12 cellular contexts compared by ENCODE assay signal in the genomic region with DNA sequence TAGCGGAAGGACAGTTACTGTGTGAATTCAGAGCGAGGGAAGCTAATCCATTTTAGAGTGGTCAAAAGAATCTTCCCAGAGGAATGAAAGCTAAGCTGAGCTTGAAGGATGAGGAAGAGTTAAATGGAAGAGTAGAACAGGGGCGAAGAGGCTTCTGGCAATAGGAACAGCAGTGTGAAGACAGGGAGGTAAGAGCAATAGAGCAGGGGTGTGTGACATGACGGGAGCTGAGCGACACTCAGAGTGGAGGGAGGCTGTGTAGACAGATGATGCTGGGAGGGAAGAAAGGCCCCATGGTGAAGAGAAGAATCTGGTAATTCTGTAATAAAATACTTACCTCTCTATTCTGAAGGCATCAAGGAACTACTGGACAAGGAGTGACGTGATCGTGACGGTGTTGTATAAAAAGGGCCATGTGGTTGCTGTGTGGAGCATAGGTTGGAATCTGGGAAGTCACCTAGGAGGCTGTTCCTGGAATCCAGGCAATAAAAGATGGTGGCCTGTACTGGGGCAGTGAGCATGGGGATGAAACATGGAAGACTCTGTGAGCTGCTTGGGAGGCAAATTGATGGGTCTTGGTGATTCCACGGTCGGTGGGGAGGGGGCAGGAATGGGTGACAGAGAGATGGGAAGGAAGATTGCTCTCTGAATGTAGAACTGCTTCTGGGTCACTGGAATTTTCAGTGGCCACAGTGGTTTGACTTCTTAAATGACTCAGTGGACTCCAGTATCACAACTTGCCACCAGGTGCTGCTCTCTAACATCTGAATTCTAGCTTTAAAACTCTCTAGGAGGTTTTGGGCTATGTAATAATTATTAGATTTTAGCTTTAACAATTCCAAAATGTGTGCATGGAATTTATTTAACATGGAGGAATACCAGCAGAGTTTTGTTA.
DNase-seq lines count a peak whose midpoint lies in the region; ATAC-seq and TF ChIP-seq lines count a peak whose summit lies in the region.
"Had no signal": no experiment of that assay in that cellular context is flagged by ENCODE, and none has a peak within 500 bp of the region (broad histone marks: within the 10 kb centered on the region; RNA-seq: fewer than 3 reads in every experiment).

No MANE protein-coding gene starts in this region.

- H3K4me1 ChIP-seq in BE2C = no peaks in the 10 kb centered on the region
- H3K4me1 ChIP-seq in breast epithelium = no peaks in the 10 kb centered on the region

- TF ChIP-seq CTCF in BE2C (IDR thresholded peaks at IDR 0.05; ENCODE audit: low read depth, low read length) (peak; percentile 20; the same call in 1 of the 2 replicates), breast epithelium (IDR thresholded peaks at IDR 0.05) (peak in 2 of 3 donors; percentile 15), dorsolateral prefrontal cortex (IDR thresholded peaks at IDR 0.05 in 54 of 56, conservative IDR thresholded peaks at IDR 0.05 in 2 of 56; ENCODE audit: low read depth in 1 of 56, partially characterized antibody in 56 of 56) (peak in 9 of 56 donors; percentile 6 to 28 (median 14))

- intact Hi-C loops in breast epithelium (cut with DNase I; ENCODE audit: low total_unique reads) = no loop called here
- intact Hi-C loops in dorsolateral prefrontal cortex (cut with DNase I) = no loop called here

- H3K27ac ChIP-seq in breast epithelium (peak overlapping the region; percentile 31 to 49), dorsolateral prefrontal cortex (no peak overlapping the region)
- H3K27ac ChIP-seq: RWPE1 had no signal

- H3K36me3 ChIP-seq in BE2C (no peaks in the 10 kb centered on the region), breast epithelium (no peaks in the 10 kb centered on the region)

- H3K9me3 ChIP-seq in BE2C (no peaks in the 10 kb centered on the region), breast epithelium (peaks cover 0 to 5% of the 10 kb centered on the region in 2 donors)

- no peak for TF ChIP-seq EP300 in Ishikawa (IDR thresholded peaks at IDR 0.05; ENCODE audit: borderline replicate concordance)

- DNase-seq in BE2C (no peak), breast epithelium (ENCODE audit: low spot score in 2 of 2) (no peak), islet precursor cell (peak; percentile 38), COR-L47 (lab: John Stamatoyannopoulos, UW) (no peak), dorsolateral prefrontal cortex (no peak)
- no peak for DNase-seq in stimulated activated CD4-positive, alpha-beta T cell treated with anti-CD3 and anti-CD28 coated beads, Interleukin-4, amount 100 ng/mL, for 1 hour
- DNase-seq: NCI-H1436 had no signal

- TF ChIP-seq POLR2A in breast epithelium (IDR thresholded peaks at IDR 0.05) = no peak

- H3K27me3 ChIP-seq in BE2C = no peaks in the 10 kb centered on the region
- no peaks in the 10 kb centered on the region for H3K27me3 ChIP-seq in breast epithelium
- peaks cover 0 to 23% (median 0%) of the 10 kb centered on the region in 45 donors for H3K27me3 ChIP-seq in dorsolateral prefrontal cortex

- ATAC-seq in GM19351 (IDR thresholded peaks at IDR 0.05; ENCODE audit: unreplicated experiment) = no peak
- ATAC-seq: activated naive CD4-positive, alpha-beta T cell treated with anti-CD3 and anti-CD28 coated beads, Interleukin-2, amount 50 U/mL, for 72 hours had no signal

- peak; percentile 19; the same call in 1 of the 2 replicates for TF ChIP-seq RAD21 in Ishikawa (IDR thresholded peaks at IDR 0.05; ENCODE audit: low read depth)

- H3K4me3 ChIP-seq in BE2C (ENCODE audit: low read depth, low read length) (no peak overlapping the region), breast epithelium (no peak overlapping the region), dorsolateral prefrontal cortex (no peak overlapping the region)
- H3K4me3 ChIP-seq: smooth muscle cell had no signal

TF ChIP-seq in Ishikawa, 13 proteins besides CTCF, POLR2A, EP300 and RAD21:
- TF ChIP-seq YY1 (IDR thresholded peaks at IDR 0.05; ENCODE audit: low read depth) (no peak), TAF1 (IDR thresholded peaks at IDR 0.05; ENCODE audit: low read depth) (no peak), REST (IDR thresholded peaks at IDR 0.05; ENCODE audit: low read depth) (no peak), TCF12 (IDR thresholded peaks at IDR 0.05; ENCODE audit: low read depth) (no peak), NFIC (IDR thresholded peaks at IDR 0.05) (no peak), USF1 (IDR thresholded peaks at IDR 0.05) (no peak), CREB1 (IDR thresholded peaks at IDR 0.05; ENCODE audit: low read depth) (no peak), ZBTB7A (IDR thresholded peaks at IDR 0.05; ENCODE audit: low read depth) (no peak), MAX (IDR thresholded peaks at IDR 0.05) (no peak), TEAD4 (IDR thresholded peaks at IDR 0.05) (no peak), FOXM1 (IDR thresholded peaks at IDR 0.05; ENCODE audit: borderline replicate concordance, low read depth) (no peak), CEBPB (IDR thresholded peaks at IDR 0.05) (no peak)

Comparison
In these comparisons a context has a peak if more than half of its experiments do, and no peak if none do; other contexts are left out.
1. H3K27ac ChIP-seq: peak in breast epithelium (2 of 2); none in dorsolateral prefrontal cortex (0 of 59).